Comparison of ENCODE assay signal across 9 cellular contexts in the genomic region with DNA sequence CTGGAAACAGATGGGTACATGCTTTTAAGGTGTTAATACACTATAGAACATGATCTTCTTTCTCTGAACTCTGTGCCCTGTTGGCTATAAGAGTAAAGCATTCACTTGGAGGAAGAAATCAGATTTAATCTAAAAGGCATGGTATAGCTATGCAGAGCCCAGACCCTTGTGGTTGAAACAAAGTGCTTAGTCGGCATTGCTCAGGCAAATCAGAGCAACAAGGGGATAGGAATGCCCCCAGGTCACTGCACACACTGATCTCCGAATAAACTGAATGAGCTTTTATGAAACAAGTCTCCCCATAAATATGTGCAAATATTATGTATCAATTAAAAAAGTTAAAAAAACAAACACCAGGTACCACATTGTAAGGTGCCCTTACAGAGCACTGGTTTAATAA.
"Had no signal": no experiment of that assay in that cellular context is flagged by ENCODE, and none has a peak within 500 bp of the region (broad histone marks: within the 10 kb centered on the region; RNA-seq: fewer than 3 reads in every experiment).

No MANE protein-coding gene starts in this region.

- H2AFZ ChIP-seq: GM23338 had no signal

- H3K27ac ChIP-seq: HL-60, KMS-11 had no signal

- H3K9me3 ChIP-seq: HAP-1 had no signal

- ATAC-seq: GM23338, HCT116 had no signal

- H3K4me3 ChIP-seq: GM23338, HAP-1 had no signal

- H3K4me2 ChIP-seq: GM23338, KMS-11 had no signal

- DNase-seq: H7, HFFc6, Karpas-422, KBM-7 had no signal

- H3K36me3 ChIP-seq: HAP-1 had no signal

- H3K9ac ChIP-seq: KMS-11 had no signal
